Comparison of ENCODE assay signal across 11 cellular contexts in genomic region chr11:128745296-128746183, GRCh38. TPM values are rescaled to one million over a fixed set of nuclear protein-coding genes. Genes with fewer than 3 reads are reported as not detected.
DNase-seq lines count a peak whose midpoint lies in the region; ATAC-seq and TF ChIP-seq lines count a peak whose summit lies in the region.
"Had no signal": no experiment of that assay in that cellular context is flagged by ENCODE, and none has a peak within 500 bp of the region (broad histone marks: within the 10 kb centered on the region; RNA-seq: fewer than 3 reads in every experiment).

No MANE protein-coding gene starts in this region.

- no peaks in the 10 kb centered on the region for H3K27me3 ChIP-seq in CD4-positive, CD25-positive, alpha-beta regulatory T cell (ENCODE audit: control insufficient read depth, insufficient read depth, low read length)
- no peaks in the 10 kb centered on the region; the same call in none of the 2 replicates for H3K27me3 ChIP-seq in H7 (ENCODE audit: control insufficient read depth, insufficient read depth, low read length)
- H3K27me3 ChIP-seq: suprapubic skin had no signal

- no peaks in the 10 kb centered on the region for H3K27me3 Mint-ChIP-seq in CD4-positive, CD25-positive, alpha-beta regulatory T cell
- H3K27me3 Mint-ChIP-seq in IgD-negative memory B cell: no peaks in the 10 kb centered on the region
- H3K27me3 Mint-ChIP-seq in naive thymus-derived CD8-positive, alpha-beta T cell: no peaks in the 10 kb centered on the region

- H3K27ac ChIP-seq in CD4-positive, CD25-positive, alpha-beta regulatory T cell (ENCODE audit: insufficient read depth, low read length, poor library complexity, severe bottlenecking): no peak overlapping the region
- H3K27ac ChIP-seq: suprapubic skin had no signal

- H3K4me3 Mint-ChIP-seq in CD4-positive, CD25-positive, alpha-beta regulatory T cell: peak overlapping the region in 3 of 4 donors; percentile 28 to 31 (median 29)
- peak overlapping the region in 1 of 4 donors; percentile 59 for H3K4me3 Mint-ChIP-seq in IgD-negative memory B cell
- peak overlapping the region in 8 of 10 donors; percentile 1 to 60 (median 26) for H3K4me3 Mint-ChIP-seq in naive thymus-derived CD8-positive, alpha-beta T cell

- H3K9me3 ChIP-seq in CD4-positive, CD25-positive, alpha-beta regulatory T cell (ENCODE audit: control insufficient read depth in 2 of 2, low read length in 2 of 2): no peaks in the 10 kb centered on the region
- H3K9me3 ChIP-seq: suprapubic skin had no signal

- DNase-seq in CD4-positive, CD25-positive, alpha-beta regulatory T cell: no peak
- DNase-seq in astrocyte of the spinal cord (ENCODE audit: low read depth, low spot score) (peak; percentile 49), NCI-H128 (lab: John Stamatoyannopoulos, UW; ENCODE audit: unreplicated experiment) (no peak), H7 (no peak), NCI-H1930 (lab: John Stamatoyannopoulos, UW) (no peak)
- no peak for DNase-seq in naive thymus-derived CD8-positive, alpha-beta T cell
- DNase-seq: NCI-H446, SW 1271 had no signal

- in situ Hi-C loops in astrocyte of the spinal cord (cut with HindIII; ENCODE audit: low sequenced_read_pairs): no loop called here

- no peak for ATAC-seq in CD4-positive, CD25-positive, alpha-beta regulatory T cell (ENCODE audit: low read depth in 2 of 2)
- no peak for ATAC-seq in naive thymus-derived CD8-positive, alpha-beta T cell
- no peak for ATAC-seq in GM21447 (IDR thresholded peaks at IDR 0.05; ENCODE audit: unreplicated experiment)

- H3K4me1 ChIP-seq in CD4-positive, CD25-positive, alpha-beta regulatory T cell (ENCODE audit: control insufficient read depth, insufficient read depth, low read length, poor library complexity, severe bottlenecking): peaks cover 28% of the 10 kb centered on the region

- no peaks in the 10 kb centered on the region for H3K9me3 Mint-ChIP-seq in CD4-positive, CD25-positive, alpha-beta regulatory T cell
- no peaks in the 10 kb centered on the region for H3K9me3 Mint-ChIP-seq in IgD-negative memory B cell
- no peaks in the 10 kb centered on the region for H3K9me3 Mint-ChIP-seq in naive thymus-derived CD8-positive, alpha-beta T cell

- no peak for TF ChIP-seq CTCF in astrocyte of the spinal cord (IDR thresholded peaks at IDR 0.05; ENCODE audit: low read depth, low read length)

- POLR2A ChIA-PET in naive thymus-derived CD8-positive, alpha-beta T cell (lab: Charles Lee): no interaction called here

- peaks cover 43 to 85% (median 59%) of the 10 kb centered on the region in 4 donors for H3K4me1 Mint-ChIP-seq in CD4-positive, CD25-positive, alpha-beta regulatory T cell
- H3K4me1 Mint-ChIP-seq in IgD-negative memory B cell: peaks cover 44 to 65% (median 58%) of the 10 kb centered on the region in 3 donors
- peaks cover 46 to 98% (median 92%) of the 10 kb centered on the region in 4 donors for H3K4me1 Mint-ChIP-seq in naive thymus-derived CD8-positive, alpha-beta T cell

- H3K36me3 Mint-ChIP-seq in CD4-positive, CD25-positive, alpha-beta regulatory T cell: peaks cover 25% of the 10 kb centered on the region
- H3K36me3 Mint-ChIP-seq in IgD-negative memory B cell: peaks cover 10% of the 10 kb centered on the region
- H3K36me3 Mint-ChIP-seq in naive thymus-derived CD8-positive, alpha-beta T cell: peaks cover 0 to 53% (median 5%) of the 10 kb centered on the region in 3 donors

- no peak overlapping the region for H3K4me3 ChIP-seq in CD4-positive, CD25-positive, alpha-beta regulatory T cell (ENCODE audit: low read depth, low read length)
- no peak overlapping the region for H3K4me3 ChIP-seq in astrocyte of the spinal cord (ENCODE audit: low read depth, low read length)
- H3K4me3 ChIP-seq in H7 (ENCODE audit: insufficient read depth, low read depth, low read length): no peak overlapping the region
- H3K4me3 ChIP-seq: suprapubic skin had no signal

- H3K36me3 ChIP-seq in CD4-positive, CD25-positive, alpha-beta regulatory T cell (ENCODE audit: control insufficient read depth, insufficient read depth, low read length): peaks cover 34% of the 10 kb centered on the region
- H3K36me3 ChIP-seq in H7 (replicated peaks; ENCODE audit: control insufficient read depth, insufficient read depth, low read length): no peaks in the 10 kb centered on the region
- H3K36me3 ChIP-seq: suprapubic skin had no signal

- peak overlapping the region; percentile 81 to 95 (median 88) for H3K27ac Mint-ChIP-seq in CD4-positive, CD25-positive, alpha-beta regulatory T cell
- H3K27ac Mint-ChIP-seq in IgD-negative memory B cell: peak overlapping the region; percentile 40 to 83 (median 79)
- H3K27ac Mint-ChIP-seq in naive thymus-derived CD8-positive, alpha-beta T cell: peak overlapping the region in 9 of 10 donors; percentile 46 to 86 (median 79)

RNA-seq across cellular contexts. Expression of gene FLI1, which starts 51.7 kb away (rescaled TPM):
- total RNA-seq in CD4-positive, CD25-positive, alpha-beta regulatory T cell: 119 TPM
- 10 to 100 TPM; 58.0 to 72.6 (median 65.5) TPM for polyA plus RNA-seq in CD4-positive, CD25-positive, alpha-beta regulatory T cell
- 113 TPM for polyA plus RNA-seq in IgD-negative memory B cell
- 10 to 100 TPM; 87.7 to 87.9 TPM for total RNA-seq in naive thymus-derived CD8-positive, alpha-beta T cell
- 10 to 100 TPM; 54.9 to 64.5 (median 58.7) TPM for polyA plus RNA-seq in naive thymus-derived CD8-positive, alpha-beta T cell
- 4.0 and 6.9 TPM in 2 replicates for total RNA-seq in H7 (2014; rRNA removed; shearing (Covaris generic))

Comparison
In these comparisons a context has a peak if more than half of its experiments do, and no peak if none do; other contexts are left out.
1. RNA of gene FLI1, which starts 51.7 kb away (total RNA-seq): 119 TPM in CD4-positive, CD25-positive, alpha-beta regulatory T cell (single experiment) and 87.7 to 87.9 TPM in naive thymus-derived CD8-positive, alpha-beta T cell; 4.0 to 6.9 TPM in H7; every median in the first group is over 10 times any median in the second.
2. Peak in every context shown above with its lines, with median percentiles within 50 percentile points of each other: H3K27ac Mint-ChIP-seq.